Comparison of ENCODE assay signal across 1 cellular context in the genomic region with DNA sequence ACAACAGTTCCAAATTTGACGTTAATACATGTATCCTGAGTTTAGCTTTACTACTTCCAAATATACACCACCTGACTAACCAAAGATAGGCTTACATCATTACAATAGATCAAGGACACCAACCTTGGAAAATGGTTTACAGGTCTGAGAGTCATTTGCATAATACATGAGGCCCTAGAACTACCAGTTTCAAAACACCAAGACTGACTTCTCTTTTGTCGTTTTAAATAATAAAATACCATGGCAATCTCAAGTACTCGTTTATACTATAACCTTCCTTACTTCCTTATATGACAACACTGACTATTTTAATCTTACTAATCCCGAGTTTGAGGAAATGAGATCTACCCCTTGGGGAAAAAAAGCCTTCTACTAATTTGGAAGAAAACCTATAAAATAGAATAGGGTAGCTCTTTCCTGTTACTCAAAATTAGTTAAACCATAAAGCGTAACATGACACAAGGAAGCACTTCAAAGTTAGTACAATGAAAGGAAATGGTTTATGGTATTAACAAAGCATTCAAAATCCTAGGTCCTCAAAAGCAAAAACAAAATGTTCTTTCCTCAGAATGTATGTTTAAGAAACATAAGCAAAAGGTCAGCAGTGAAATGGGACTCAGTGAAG.
TF ChIP-seq lines count a peak whose summit lies in the region.

No MANE protein-coding gene starts in this region.

TF ChIP-seq in GM23338, 12 proteins besides CTCF, POLR2A, EP300 and RAD21 (continued from another document):
- no peak for TF ChIP-seq REST (IDR thresholded peaks at IDR 0.05; ENCODE audit: unreplicated experiment)
- TF ChIP-seq EZH2phosphoT487 (IDR thresholded peaks at IDR 0.05; ENCODE audit: unreplicated experiment): no peak
- TF ChIP-seq, protein P1, sequence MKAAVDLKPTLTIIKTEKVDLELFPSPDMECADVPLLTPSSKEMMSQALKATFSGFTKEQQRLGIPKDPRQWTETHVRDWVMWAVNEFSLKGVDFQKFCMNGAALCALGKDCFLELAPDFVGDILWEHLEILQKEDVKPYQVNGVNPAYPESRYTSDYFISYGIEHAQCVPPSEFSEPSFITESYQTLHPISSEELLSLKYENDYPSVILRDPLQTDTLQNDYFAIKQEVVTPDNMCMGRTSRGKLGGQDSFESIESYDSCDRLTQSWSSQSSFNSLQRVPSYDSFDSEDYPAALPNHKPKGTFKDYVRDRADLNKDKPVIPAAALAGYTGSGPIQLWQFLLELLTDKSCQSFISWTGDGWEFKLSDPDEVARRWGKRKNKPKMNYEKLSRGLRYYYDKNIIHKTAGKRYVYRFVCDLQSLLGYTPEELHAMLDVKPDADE (IDR thresholded peaks at IDR 0.05): no peak
- no peak for TF ChIP-seq CREB1 (CRISPR knock-in tag; IDR thresholded peaks at IDR 0.05; ENCODE audit: low read depth)
- TF ChIP-seq STAT1 (IDR thresholded peaks at IDR 0.05; ENCODE audit: unreplicated experiment): no peak
- TF ChIP-seq EZH2 (IDR thresholded peaks at IDR 0.05; ENCODE audit: low read depth, unreplicated experiment): no peak
- TF ChIP-seq ZNF331 (CRISPR knock-in tag; IDR thresholded peaks at IDR 0.05; ENCODE audit: low read depth): no peak
